In genomic region chr10:70967591-70968588, GRCh38 we compare ENCODE assay signal across 12 cellular contexts.
DNase-seq lines count a peak whose midpoint lies in the region; ATAC-seq and TF ChIP-seq lines count a peak whose summit lies in the region.
"Had no signal": no experiment of that assay in that cellular context is flagged by ENCODE, and none has a peak within 500 bp of the region (broad histone marks: within the 10 kb centered on the region; RNA-seq: fewer than 3 reads in every experiment).

No MANE protein-coding gene starts in this region.

- H3K27me3 Mint-ChIP-seq in neural progenitor cell (ENCODE audit: insufficient read depth, low read depth) (peaks cover 14% of the 10 kb centered on the region), immature natural killer cell (ENCODE audit: low read depth in 3 of 3) (peaks cover 2 to 6% (median 4%) of the 10 kb centered on the region in 3 donors)

- H3K27ac Mint-ChIP-seq in neural progenitor cell (peak overlapping the region; percentile 46), immature natural killer cell (no peak overlapping the region)
- H3K27ac Mint-ChIP-seq: HFFc6 had no signal

- no peak overlapping the region for H3K27ac ChIP-seq in neural progenitor cell
- H3K27ac ChIP-seq: coronary artery, SJSA1 had no signal

- H3K79me2 ChIP-seq in neural progenitor cell (ENCODE audit: low read depth), result no peaks in the 10 kb centered on the region

- DNase-seq in RPMI7951 (ENCODE audit: low read depth), result peak; percentile 48
- peak; percentile 68 for DNase-seq in neural progenitor cell (ENCODE audit: low spot score)
- DNase-seq in DMS79 treated with DMSO at 0.1 percent for 48 hours (lab: John Stamatoyannopoulos, UW), result no peak
- no peak for DNase-seq in stimulated activated CD4-positive, alpha-beta T cell treated with anti-CD3 and anti-CD28 coated beads, Interleukin-4, amount 100 ng/mL, for 24 hours
- DNase-seq in dermis blood vessel endothelial cell, result no peak
- no peak for DNase-seq in immature natural killer cell
- DNase-seq: HFFc6, MG63 had no signal

- no peak for TF ChIP-seq CTCF in neural progenitor cell (IDR thresholded peaks at IDR 0.05)

- ATAC-seq in GM18870 (IDR thresholded peaks at IDR 0.05; ENCODE audit: unreplicated experiment), result peak; percentile 77
- ATAC-seq in HG02852 (IDR thresholded peaks at IDR 0.05; ENCODE audit: unreplicated experiment), result peak; percentile 83

- H3K9me3 Mint-ChIP-seq in neural progenitor cell, result peaks cover 16% of the 10 kb centered on the region
- H3K9me3 Mint-ChIP-seq in immature natural killer cell, result peaks cover 0 to 5% (median 0%) of the 10 kb centered on the region in 6 donors

- H2AFZ ChIP-seq in neural progenitor cell (replicated peaks), result no peak overlapping the region

- peaks cover 12% of the 10 kb centered on the region for H3K9me3 ChIP-seq in neural progenitor cell (ENCODE audit: low read depth)
- H3K9me3 ChIP-seq: MG63, SJSA1 had no signal

- H3K4me1 Mint-ChIP-seq in neural progenitor cell (peaks cover 40% of the 10 kb centered on the region), immature natural killer cell (no peaks in the 10 kb centered on the region)

- H3K4me2 ChIP-seq in neural progenitor cell, result peak overlapping the region; percentile 62

- no peak overlapping the region for H3K4me3 ChIP-seq in neural progenitor cell
- H3K4me3 ChIP-seq: coronary artery, MG63, SJSA1 had no signal

- H3K4me1 ChIP-seq in neural progenitor cell, result peaks cover 40% of the 10 kb centered on the region
- H3K4me1 ChIP-seq: SJSA1 had no signal

- peaks cover 20% of the 10 kb centered on the region for H4K20me1 ChIP-seq in neural progenitor cell (ENCODE audit: low read depth)

- H3K36me3 Mint-ChIP-seq in neural progenitor cell (no peaks in the 10 kb centered on the region), immature natural killer cell (peaks cover 0 to 4% (median 0%) of the 10 kb centered on the region in 3 donors)

- no peak overlapping the region for H3K9ac ChIP-seq in neural progenitor cell

- peaks cover 13% of the 10 kb centered on the region for H3F3A ChIP-seq in neural progenitor cell (ENCODE audit: low read depth)

- peak overlapping the region; percentile 39 for H3K4me3 Mint-ChIP-seq in neural progenitor cell
- no peak overlapping the region for H3K4me3 Mint-ChIP-seq in immature natural killer cell
- H3K4me3 Mint-ChIP-seq: HFFc6 had no signal

- peaks cover 19% of the 10 kb centered on the region for H3K27me3 ChIP-seq in neural progenitor cell
- H3K27me3 ChIP-seq: MG63, SJSA1 had no signal

- H3K36me3 ChIP-seq in neural progenitor cell, result peaks cover 12% of the 10 kb centered on the region
- H3K36me3 ChIP-seq: MG63, SJSA1 had no signal

Comparison
In these comparisons a context has a peak if more than half of its experiments do, and no peak if none do; other contexts are left out.
1. DNase-seq: peak in RPMI7951 (single experiment) and neural progenitor cell (single experiment); none in DMS79 treated with DMSO at 0.1 percent for 48 hours (single experiment), stimulated activated CD4-positive, alpha-beta T cell treated with anti-CD3 and anti-CD28 coated beads, Interleukin-4, amount 100 ng/mL, for 24 hours (single experiment), dermis blood vessel endothelial cell (single experiment) and immature natural killer cell (0 of 3).